17 cellular contexts compared by ENCODE assay signal in the genomic region with DNA sequence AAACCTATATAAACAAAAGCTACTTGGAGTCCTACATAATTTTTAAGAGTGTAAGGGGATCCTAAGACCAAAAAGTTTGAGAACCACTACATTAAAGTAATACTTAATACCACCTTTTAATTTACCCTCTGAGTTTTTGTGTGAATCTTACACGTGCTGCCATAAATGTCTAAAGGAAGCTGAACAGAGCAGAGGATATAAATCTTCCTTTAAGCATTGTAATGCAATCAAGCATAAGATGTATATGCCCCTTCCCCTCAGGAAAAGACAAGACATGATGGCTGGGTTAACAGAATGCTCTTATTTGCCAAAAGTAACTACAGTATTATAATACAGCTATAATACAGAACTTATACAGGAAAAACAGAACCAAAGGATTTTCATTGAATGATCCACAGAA. TPM values are rescaled to one million over a fixed set of nuclear protein-coding genes. Genes with fewer than 3 reads are reported as not detected.
A peak's percentile ranks its signal among the peaks of the same experiment; 100 is the strongest.
DNase-seq lines count a peak whose midpoint lies in the region; ATAC-seq and TF ChIP-seq lines count a peak whose summit lies in the region.
"Had no signal": no experiment of that assay in that cellular context is flagged by ENCODE, and none has a peak within 500 bp of the region (broad histone marks: within the 10 kb centered on the region; RNA-seq: fewer than 3 reads in every experiment).

No MANE protein-coding gene starts in this region.

- H3K9ac ChIP-seq in Loucy (ENCODE audit: low read depth, low read length, poor library complexity, severe bottlenecking), result peak overlapping the region; percentile 91

- peaks cover 33 to 59% (median 48%) of the 10 kb centered on the region in 3 donors for H3K4me1 Mint-ChIP-seq in CD8-positive, alpha-beta memory T cell
- H3K4me1 Mint-ChIP-seq in activated CD8-positive, alpha-beta T cell treated with anti-CD3 and anti-CD28 coated beads, Interleukin-2, amount 10 ng/mL, durations not matched to agents 7 days and 5 days (ENCODE audit: low read depth), result peaks cover 36% of the 10 kb centered on the region
- H3K4me1 Mint-ChIP-seq in natural killer cell treated with Interleukin-12 subunit alpha and Interleukin-12 subunit beta and Interleukin-15 and Interleukin-18, amount 100 ng/mL, for 72 hours (ENCODE audit: low read depth in 2 of 2), result peaks cover 20 to 21% of the 10 kb centered on the region in 2 donors

- ATAC-seq in activated CD8-positive, alpha-beta T cell treated with anti-CD3 and anti-CD28 coated beads, Interleukin-2, amount 10 ng/mL, durations not matched to agents 7 days and 5 days, result no peak
- no peak for ATAC-seq in natural killer cell treated with Interleukin-12 subunit alpha and Interleukin-12 subunit beta and Interleukin-15 and Interleukin-18, amount 100 ng/mL, for 72 hours
- ATAC-seq in HG03025 (IDR thresholded peaks at IDR 0.05; ENCODE audit: low FRiP score, unreplicated experiment), result no peak

- no peak overlapping the region for H3K4me3 ChIP-seq in CD8-positive, alpha-beta memory T cell (ENCODE audit: low read length)
- H3K4me3 ChIP-seq in Loucy (ENCODE audit: low read length, poor library complexity, severe bottlenecking), result peak overlapping the region; percentile 91
- H3K4me3 ChIP-seq in A673 (ENCODE audit: low read depth, low read length, poor library complexity, severe bottlenecking), result no peak overlapping the region

- H4K20me1 ChIP-seq in Loucy (ENCODE audit: insufficient read depth, low read length, poor library complexity, severe bottlenecking), result peaks cover 52% of the 10 kb centered on the region

- no peak overlapping the region for H3K27ac ChIP-seq in CD8-positive, alpha-beta memory T cell (ENCODE audit: low read depth, low read length)
- no peak overlapping the region for H3K27ac ChIP-seq in A673 (ENCODE audit: low read depth, low read length, poor library complexity, severe bottlenecking)
- H3K27ac ChIP-seq: brain microvascular endothelial cell had no signal

- no peak overlapping the region for H2AFZ ChIP-seq in Loucy (ENCODE audit: low read length)

- BruUV-seq in A673 (replicated peaks; lab: Mats Ljungman, UMichigan), result no TSS peak

- H3K36me3 Mint-ChIP-seq in CD8-positive, alpha-beta memory T cell, result peaks cover 2 to 23% (median 5%) of the 10 kb centered on the region in 3 donors
- H3K36me3 Mint-ChIP-seq in activated CD8-positive, alpha-beta T cell treated with anti-CD3 and anti-CD28 coated beads, Interleukin-2, amount 10 ng/mL, durations not matched to agents 7 days and 5 days (ENCODE audit: low read depth), result peaks cover 16% of the 10 kb centered on the region
- H3K36me3 Mint-ChIP-seq in natural killer cell treated with Interleukin-12 subunit alpha and Interleukin-12 subunit beta and Interleukin-15 and Interleukin-18, amount 100 ng/mL, for 72 hours, result no peaks in the 10 kb centered on the region

- no peaks in the 10 kb centered on the region for H3K9me3 Mint-ChIP-seq in CD8-positive, alpha-beta memory T cell
- no peaks in the 10 kb centered on the region for H3K9me3 Mint-ChIP-seq in activated CD8-positive, alpha-beta T cell treated with anti-CD3 and anti-CD28 coated beads, Interleukin-2, amount 10 ng/mL, durations not matched to agents 7 days and 5 days (ENCODE audit: insufficient read depth)
- H3K9me3 Mint-ChIP-seq in natural killer cell treated with Interleukin-12 subunit alpha and Interleukin-12 subunit beta and Interleukin-15 and Interleukin-18, amount 100 ng/mL, for 72 hours, result no peaks in the 10 kb centered on the region

- H3K4me2 ChIP-seq in Loucy (ENCODE audit: low read depth, low read length, poor library complexity, severe bottlenecking), result peak overlapping the region; percentile 85

- peaks cover 66% of the 10 kb centered on the region for H3K79me2 ChIP-seq in Loucy (ENCODE audit: insufficient read depth, low read length)

- H3F3A ChIP-seq in Loucy (ENCODE audit: low read depth), result 0 out of 2 replicates have a peak, but pooled peaks cover 3% of the 10 kb centered on the region

- no peaks in the 10 kb centered on the region for H3K27me3 ChIP-seq in CD8-positive, alpha-beta memory T cell (ENCODE audit: insufficient read depth, low read length, poor library complexity, severe bottlenecking)
- H3K27me3 ChIP-seq in Loucy (ENCODE audit: insufficient read depth, low read length, poor library complexity, severe bottlenecking), result no peaks in the 10 kb centered on the region
- no peaks in the 10 kb centered on the region for H3K27me3 ChIP-seq in A673 (replicated peaks; ENCODE audit: insufficient read depth, low read depth, low read length, poor library complexity)
- H3K27me3 ChIP-seq: brain microvascular endothelial cell had no signal

- CTCF ChIA-PET in CD8-positive, alpha-beta memory T cell (lab: Charles Lee), result interaction anchor here (1.1 kb wide), 1 partner anchor 14 kb away, joined by 6 read pairs; the partner anchor contains the start of gene SNRPD1
- CTCF ChIA-PET in activated CD8-positive, alpha-beta T cell treated with anti-CD3 and anti-CD28 coated beads, Interleukin-2, amount 10 ng/mL, durations not matched to agents 7 days and 5 days (lab: Charles Lee), result interaction anchor here (1.3 to 8.3 kb wide), 2 partner anchors 15 to 53 kb away, joined by 3 to 171 read pairs; partner anchors contain the start of gene SNRPD1
- CTCF ChIA-PET in A673 (lab: Charles Lee), result no interaction called here

- POLR2A ChIA-PET in CD8-positive, alpha-beta memory T cell (lab: Charles Lee), result interaction anchor here (2.1 kb wide), 1 partner anchor 15 kb away, joined by 7 read pairs; the partner anchor contains the start of gene SNRPD1
- POLR2A ChIA-PET in activated CD8-positive, alpha-beta T cell treated with anti-CD3 and anti-CD28 coated beads, Interleukin-2, amount 10 ng/mL, durations not matched to agents 7 days and 5 days (lab: Charles Lee), result interaction anchor here (1.7 kb wide), 1 partner anchor 15 kb away, joined by 6 read pairs; the partner anchor contains the start of gene SNRPD1
- POLR2A ChIA-PET in A673 (lab: Charles Lee; ENCODE audit: low non-redundant PET), result interaction anchor here (0.6 kb wide), 1 partner anchor 20 kb away, joined by 4 read pairs; no protein-coding TSS in a partner anchor

- peaks cover 44% of the 10 kb centered on the region for H3K4me1 ChIP-seq in CD8-positive, alpha-beta memory T cell (ENCODE audit: insufficient read depth, low read length)
- peaks cover 35% of the 10 kb centered on the region for H3K4me1 ChIP-seq in Loucy (ENCODE audit: insufficient read depth, low read length, poor library complexity, severe bottlenecking)
- H3K4me1 ChIP-seq in A673 (ENCODE audit: insufficient read depth, low read length, poor library complexity, severe bottlenecking), result peaks cover 21% of the 10 kb centered on the region

- H3K27ac Mint-ChIP-seq in CD8-positive, alpha-beta memory T cell, result peak overlapping the region in 5 of 8 donors; percentile 38 to 94 (median 44)
- H3K27ac Mint-ChIP-seq in activated CD8-positive, alpha-beta T cell treated with anti-CD3 and anti-CD28 coated beads, Interleukin-2, amount 10 ng/mL, durations not matched to agents 7 days and 5 days, result no peak overlapping the region
- H3K27ac Mint-ChIP-seq in natural killer cell treated with Interleukin-12 subunit alpha and Interleukin-12 subunit beta and Interleukin-15 and Interleukin-18, amount 100 ng/mL, for 72 hours, result no peak overlapping the region
- H3K27ac Mint-ChIP-seq: activated CD4-positive, alpha-beta T cell treated with anti-CD3 and anti-CD28 coated beads, Interleukin-2, amount 10 ng/mL, durations not matched to agents 7 days and 5 days; activated naive CD4-positive, alpha-beta T cell treated with anti-CD3 and anti-CD28 coated beads, Interleukin-2, amount 10 ng/mL, durations not matched to agents 7 days and 5 days; progenitor cell of endocrine pancreas had no signal

- no peak for DNase-seq in CD8-positive, alpha-beta memory T cell
- DNase-seq in activated CD8-positive, alpha-beta T cell treated with anti-CD3 and anti-CD28 coated beads, Interleukin-2, amount 10 ng/mL, durations not matched to agents 7 days and 5 days, result no peak
- DNase-seq in natural killer cell treated with Interleukin-12 subunit alpha and Interleukin-12 subunit beta and Interleukin-15 and Interleukin-18, amount 100 ng/mL, for 72 hours (ENCODE audit: low spot score), result no peak
- DNase-seq in KG1 (lab: John Stamatoyannopoulos, UW) (no peak), NCI-H510A (lab: John Stamatoyannopoulos, UW) (no peak), A673 (ENCODE audit: low spot score) (no peak)
- DNase-seq: activated CD4-positive, alpha-beta T cell treated with anti-CD3 and anti-CD28 coated beads, Interleukin-2, amount 10 ng/mL, durations not matched to agents 7 days and 5 days; activated naive CD4-positive, alpha-beta T cell treated with anti-CD3 and anti-CD28 coated beads, Interleukin-2, amount 10 ng/mL, durations not matched to agents 7 days and 5 days; brain microvascular endothelial cell; cortex of kidney; GDM1; NCI-H2227 treated with DMSO at 0.1 percent for 48 hours; SHP77; T-helper 1 cell had no signal

- intact Hi-C loops in A673 (cut with micrococcal nuclease; ENCODE audit: unreplicated experiment), result loop anchor here (10.0 kb wide), 1 partner anchor 167 kb away; no protein-coding TSS in a partner anchor

- no peaks in the 10 kb centered on the region for H3K36me3 ChIP-seq in CD8-positive, alpha-beta memory T cell (ENCODE audit: insufficient read depth, low read length)
- no peaks in the 10 kb centered on the region for H3K36me3 ChIP-seq in Loucy (ENCODE audit: insufficient read depth, low read length)
- no peaks in the 10 kb centered on the region for H3K36me3 ChIP-seq in A673 (ENCODE audit: insufficient read depth, low read length, poor library complexity, severe bottlenecking)
- H3K36me3 ChIP-seq: brain microvascular endothelial cell had no signal

- peak overlapping the region in 1 of 7 donors; percentile 91 for H3K4me3 Mint-ChIP-seq in CD8-positive, alpha-beta memory T cell
- peak overlapping the region; percentile 12 for H3K4me3 Mint-ChIP-seq in activated CD8-positive, alpha-beta T cell treated with anti-CD3 and anti-CD28 coated beads, Interleukin-2, amount 10 ng/mL, durations not matched to agents 7 days and 5 days
- peak overlapping the region; percentile 28 for H3K4me3 Mint-ChIP-seq in natural killer cell treated with Interleukin-12 subunit alpha and Interleukin-12 subunit beta and Interleukin-15 and Interleukin-18, amount 100 ng/mL, for 72 hours

- no peaks in the 10 kb centered on the region for H3K9me2 ChIP-seq in Loucy (replicated peaks; ENCODE audit: low read depth, low read length)

- no peak for TF ChIP-seq CTCF in Loucy (conservative IDR thresholded peaks at IDR 0.05; ENCODE audit: low read length)
- no peak for TF ChIP-seq CTCF in A673 (conservative IDR thresholded peaks at IDR 0.05; ENCODE audit: low read depth, low read length)

- peaks cover 0 to 6% of the 10 kb centered on the region in 2 donors for H3K27me3 Mint-ChIP-seq in CD8-positive, alpha-beta memory T cell
- no peaks in the 10 kb centered on the region for H3K27me3 Mint-ChIP-seq in activated CD8-positive, alpha-beta T cell treated with anti-CD3 and anti-CD28 coated beads, Interleukin-2, amount 10 ng/mL, durations not matched to agents 7 days and 5 days (ENCODE audit: low read depth)
- H3K27me3 Mint-ChIP-seq in natural killer cell treated with Interleukin-12 subunit alpha and Interleukin-12 subunit beta and Interleukin-15 and Interleukin-18, amount 100 ng/mL, for 72 hours, result no peaks in the 10 kb centered on the region
- H3K27me3 Mint-ChIP-seq: activated CD4-positive, alpha-beta T cell treated with anti-CD3 and anti-CD28 coated beads, Interleukin-2, amount 10 ng/mL, durations not matched to agents 7 days and 5 days; progenitor cell of endocrine pancreas had no signal

- no peaks in the 10 kb centered on the region for H3K9me3 ChIP-seq in CD8-positive, alpha-beta memory T cell (ENCODE audit: low read length)
- H3K9me3 ChIP-seq in Loucy (ENCODE audit: insufficient read depth, low read depth, low read length), result no peaks in the 10 kb centered on the region
- H3K9me3 ChIP-seq in A673 (ENCODE audit: low read depth, low read length, poor library complexity, severe bottlenecking), result no peaks in the 10 kb centered on the region

RNA-seq across cellular contexts. Expression of gene ESCO1, which starts 2.9 kb away (rescaled TPM):
- 10 to 100 TPM; 18.2 to 19.3 TPM for total RNA-seq in CD8-positive, alpha-beta memory T cell
- 11.0 TPM for polyA plus RNA-seq in CD8-positive, alpha-beta memory T cell
- 10 to 100 TPM; 18.1 to 20.5 TPM for total RNA-seq in activated CD8-positive, alpha-beta T cell treated with anti-CD3 and anti-CD28 coated beads, Interleukin-2, amount 10 ng/mL, durations not matched to agents 7 days and 5 days
- 10 to 100 TPM; 20.7 to 29.6 TPM for total RNA-seq in natural killer cell treated with Interleukin-12 subunit alpha and Interleukin-12 subunit beta and Interleukin-15 and Interleukin-18, amount 100 ng/mL, for 72 hours
- 14.9 and 16.5 TPM in 2 replicates for total RNA-seq in A673 (2021)

RNA-seq across cellular contexts. Expression of gene SNRPD1, which starts 14.5 kb away (rescaled TPM):
- 100 to 1,000 TPM; 154 to 165 TPM for total RNA-seq in CD8-positive, alpha-beta memory T cell
- polyA plus RNA-seq in CD8-positive, alpha-beta memory T cell, result 89.9 TPM
- 100 to 1,000 TPM; 102 to 114 TPM for total RNA-seq in activated CD8-positive, alpha-beta T cell treated with anti-CD3 and anti-CD28 coated beads, Interleukin-2, amount 10 ng/mL, durations not matched to agents 7 days and 5 days
- total RNA-seq in natural killer cell treated with Interleukin-12 subunit alpha and Interleukin-12 subunit beta and Interleukin-15 and Interleukin-18, amount 100 ng/mL, for 72 hours, result 100 to 1,000 TPM in 1 of 2 donors, 10 to 100 TPM in 1; 91.2 to 158 TPM
- 164 and 167 TPM in 2 replicates for total RNA-seq in A673 (2021)

Comparison
In these comparisons a context has a peak if more than half of its experiments do, and no peak if none do; other contexts are left out.
1. H3K27ac Mint-ChIP-seq: peak in CD8-positive, alpha-beta memory T cell (5 of 8); none in activated CD8-positive, alpha-beta T cell treated with anti-CD3 and anti-CD28 coated beads, Interleukin-2, amount 10 ng/mL, durations not matched to agents 7 days and 5 days (single experiment) and natural killer cell treated with Interleukin-12 subunit alpha and Interleukin-12 subunit beta and Interleukin-15 and Interleukin-18, amount 100 ng/mL, for 72 hours (0 of 2).